ENCODE assay signal across 23 cellular contexts in the genomic region with DNA sequence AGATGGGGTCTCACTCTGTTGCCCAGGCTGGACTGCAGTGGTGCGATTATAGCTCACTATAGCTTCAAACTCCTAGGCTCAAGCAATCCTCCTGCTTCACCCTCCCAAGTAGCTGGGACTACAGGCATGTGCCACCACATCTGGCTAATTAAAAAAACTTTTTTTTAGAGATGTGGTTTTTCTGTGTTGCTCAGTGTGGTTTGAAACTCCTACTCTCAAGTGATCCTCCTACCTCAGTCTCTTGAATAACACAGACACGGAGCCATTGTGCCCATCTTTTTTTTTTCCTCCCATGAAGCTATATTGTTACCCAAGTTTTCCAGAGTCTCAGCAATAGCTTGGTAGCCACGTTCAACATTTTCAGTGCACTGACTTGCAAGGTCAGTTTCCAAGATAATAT. TPM values are rescaled to one million over a fixed set of nuclear protein-coding genes. Genes with fewer than 3 reads are reported as not detected.
DNase-seq lines count a peak whose midpoint lies in the region; ATAC-seq lines count a peak whose summit lies in the region.
"Had no signal": no experiment of that assay in that cellular context is flagged by ENCODE, and none has a peak within 500 bp of the region (broad histone marks: within the 10 kb centered on the region; RNA-seq: fewer than 3 reads in every experiment).

No MANE protein-coding gene starts in this region.

- H3K36me3 ChIP-seq in mesenchymal stem cell (ENCODE audit: control insufficient read depth in 1 of 2, insufficient read depth in 2 of 2, low read depth in 1 of 2, low read length in 2 of 2), result no peaks in the 10 kb centered on the region
- H3K36me3 ChIP-seq: SJCRH30 had no signal

- no peak overlapping the region for H3K23ac ChIP-seq in mesenchymal stem cell (ENCODE audit: low read length in 2 of 2)

- H3K9me3 ChIP-seq in mesenchymal stem cell (ENCODE audit: control insufficient read depth, low read length), result no peaks in the 10 kb centered on the region
- H3K9me3 ChIP-seq: SJCRH30 had no signal

- no peak overlapping the region for H3K4me2 ChIP-seq in mesenchymal stem cell (ENCODE audit: low read length, poor library complexity, severe bottlenecking)

- ATAC-seq in activated naive CD8-positive, alpha-beta T cell treated with anti-CD3 and anti-CD28 coated beads, Interleukin-2, amount 50 U/mL, for 24 hours, result peak; percentile 71
- peak; percentile 55 for ATAC-seq in HG02885 (IDR thresholded peaks at IDR 0.05; ENCODE audit: poor library complexity, unreplicated experiment)
- ATAC-seq in activated T-helper 17 cell treated with anti-CD3 and anti-CD28 coated beads, Interleukin-2, amount 50 U/mL, for 72 hours (replicated peaks), result peak; percentile 62
- peak; percentile 60 for ATAC-seq in stimulated activated naive CD8-positive, alpha-beta T cell treated with anti-CD3 and anti-CD28 coated beads, Interleukin-15, amount 100 ng/mL, for 72 hours

- no peak overlapping the region for H2BK5ac ChIP-seq in mesenchymal stem cell (ENCODE audit: low read depth, low read length, poor library complexity, severe bottlenecking)

- H3K4me1 Mint-ChIP-seq in activated naive CD8-positive, alpha-beta T cell treated with anti-CD3 and anti-CD28 coated beads, Interleukin-2, amount 50 U/mL, for 24 hours, result peaks cover 44% of the 10 kb centered on the region
- peaks cover 39% of the 10 kb centered on the region for H3K4me1 Mint-ChIP-seq in activated naive CD8-positive, alpha-beta T cell treated with anti-CD3 and anti-CD28 coated beads for 36 hours
- H3K4me1 Mint-ChIP-seq in activated T-helper 17 cell treated with anti-CD3 and anti-CD28 coated beads, Interleukin-2, amount 50 U/mL, for 72 hours, result peaks cover 13% of the 10 kb centered on the region
- peaks cover 42% of the 10 kb centered on the region for H3K4me1 Mint-ChIP-seq in stimulated activated naive CD8-positive, alpha-beta T cell treated with anti-CD3 and anti-CD28 coated beads, Interleukin-15, amount 100 ng/mL, for 72 hours

- no peak overlapping the region for H2BK12ac ChIP-seq in mesenchymal stem cell (ENCODE audit: low read length in 2 of 2)

- no peak overlapping the region for H3K4me3 ChIP-seq in mesenchymal stem cell (ENCODE audit: insufficient read depth in 1 of 2, low read depth in 1 of 2, low read length in 2 of 2)
- H3K4me3 ChIP-seq: GM23248, SJCRH30 had no signal

- no peak overlapping the region for H2AK5ac ChIP-seq in mesenchymal stem cell (ENCODE audit: low read length, severe bottlenecking)

- H3K9me3 Mint-ChIP-seq in activated naive CD8-positive, alpha-beta T cell treated with anti-CD3 and anti-CD28 coated beads, Interleukin-2, amount 50 U/mL, for 24 hours, result no peaks in the 10 kb centered on the region
- peaks cover 2% of the 10 kb centered on the region for H3K9me3 Mint-ChIP-seq in activated naive CD8-positive, alpha-beta T cell treated with anti-CD3 and anti-CD28 coated beads for 36 hours
- H3K9me3 Mint-ChIP-seq in activated T-helper 17 cell treated with anti-CD3 and anti-CD28 coated beads, Interleukin-2, amount 50 U/mL, for 72 hours, result no peaks in the 10 kb centered on the region
- H3K9me3 Mint-ChIP-seq in stimulated activated naive CD8-positive, alpha-beta T cell treated with anti-CD3 and anti-CD28 coated beads, Interleukin-15, amount 100 ng/mL, for 72 hours, result no peaks in the 10 kb centered on the region

- peaks cover 9% of the 10 kb centered on the region for H3K4me1 ChIP-seq in mesenchymal stem cell (ENCODE audit: control insufficient read depth, insufficient read depth, low read depth, low read length)
- H3K4me1 ChIP-seq: SJCRH30 had no signal

- WGBS in mesenchymal stem cell, result 83% methylated on average over 3 of the region's 3 CpGs

- no peaks in the 10 kb centered on the region for H3K79me1 ChIP-seq in mesenchymal stem cell (replicated peaks; ENCODE audit: low read length, poor library complexity, severe bottlenecking)

- H3K36me3 Mint-ChIP-seq in activated naive CD8-positive, alpha-beta T cell treated with anti-CD3 and anti-CD28 coated beads, Interleukin-2, amount 50 U/mL, for 24 hours (ENCODE audit: low read depth), result no peaks in the 10 kb centered on the region
- H3K36me3 Mint-ChIP-seq in activated naive CD8-positive, alpha-beta T cell treated with anti-CD3 and anti-CD28 coated beads for 36 hours, result no peaks in the 10 kb centered on the region
- no peaks in the 10 kb centered on the region for H3K36me3 Mint-ChIP-seq in activated T-helper 17 cell treated with anti-CD3 and anti-CD28 coated beads, Interleukin-2, amount 50 U/mL, for 72 hours (ENCODE audit: low read depth)

- no peak overlapping the region for H2AFZ ChIP-seq in mesenchymal stem cell (ENCODE audit: low read depth, low read length)
- H2AFZ ChIP-seq: GM23248 had no signal

- H2BK15ac ChIP-seq in mesenchymal stem cell (ENCODE audit: low read depth, poor library complexity, severe bottlenecking), result no peak overlapping the region

- H3K4me3 Mint-ChIP-seq in activated naive CD8-positive, alpha-beta T cell treated with anti-CD3 and anti-CD28 coated beads, Interleukin-2, amount 50 U/mL, for 24 hours, result peak overlapping the region; percentile 21
- H3K4me3 Mint-ChIP-seq in activated naive CD8-positive, alpha-beta T cell treated with anti-CD3 and anti-CD28 coated beads for 36 hours, result no peak overlapping the region
- H3K4me3 Mint-ChIP-seq in activated T-helper 17 cell treated with anti-CD3 and anti-CD28 coated beads, Interleukin-2, amount 50 U/mL, for 72 hours, result no peak overlapping the region
- H3K4me3 Mint-ChIP-seq in stimulated activated naive CD8-positive, alpha-beta T cell treated with anti-CD3 and anti-CD28 coated beads, Interleukin-15, amount 100 ng/mL, for 72 hours, result no peak overlapping the region

- no peak overlapping the region for H2BK120ac ChIP-seq in mesenchymal stem cell (ENCODE audit: low read depth, low read length)

- H3K27ac ChIP-seq in mesenchymal stem cell (ENCODE audit: low read length, poor library complexity, severe bottlenecking), result no peak overlapping the region
- H3K27ac ChIP-seq: GM23248, RWPE1, SJCRH30 had no signal

- H3K27ac Mint-ChIP-seq in activated naive CD8-positive, alpha-beta T cell treated with anti-CD3 and anti-CD28 coated beads, Interleukin-2, amount 50 U/mL, for 24 hours, result peak overlapping the region; percentile 15
- H3K27ac Mint-ChIP-seq in activated naive CD8-positive, alpha-beta T cell treated with anti-CD3 and anti-CD28 coated beads for 36 hours, result no peak overlapping the region
- H3K27ac Mint-ChIP-seq in activated T-helper 17 cell treated with anti-CD3 and anti-CD28 coated beads, Interleukin-2, amount 50 U/mL, for 72 hours, result no peak overlapping the region
- H3K27ac Mint-ChIP-seq in stimulated activated naive CD8-positive, alpha-beta T cell treated with anti-CD3 and anti-CD28 coated beads, Interleukin-15, amount 100 ng/mL, for 72 hours, result no peak overlapping the region
- H3K27ac Mint-ChIP-seq: CD14-positive monocyte had no signal

- no peak overlapping the region for H4K91ac ChIP-seq in mesenchymal stem cell (ENCODE audit: low read length)

- H3K4ac ChIP-seq in mesenchymal stem cell (ENCODE audit: low read depth in 1 of 2, low read length in 2 of 2), result no peak overlapping the region

- peaks cover 0 to 30% of the 10 kb centered on the region in 2 experiments for H3K27me3 ChIP-seq in mesenchymal stem cell (ENCODE audit: control insufficient read depth in 1 of 2, insufficient read depth in 1 of 2, low read length in 2 of 2)
- H3K27me3 ChIP-seq: SJCRH30 had no signal

- H3K27me3 Mint-ChIP-seq in activated naive CD8-positive, alpha-beta T cell treated with anti-CD3 and anti-CD28 coated beads, Interleukin-2, amount 50 U/mL, for 24 hours, result peaks cover 41% of the 10 kb centered on the region
- peaks cover 56% of the 10 kb centered on the region for H3K27me3 Mint-ChIP-seq in activated naive CD8-positive, alpha-beta T cell treated with anti-CD3 and anti-CD28 coated beads for 36 hours
- peaks cover 31% of the 10 kb centered on the region for H3K27me3 Mint-ChIP-seq in activated T-helper 17 cell treated with anti-CD3 and anti-CD28 coated beads, Interleukin-2, amount 50 U/mL, for 72 hours
- peaks cover 62% of the 10 kb centered on the region for H3K27me3 Mint-ChIP-seq in stimulated activated naive CD8-positive, alpha-beta T cell treated with anti-CD3 and anti-CD28 coated beads, Interleukin-15, amount 100 ng/mL, for 72 hours

- H4K8ac ChIP-seq in mesenchymal stem cell (ENCODE audit: low read length), result no peak overlapping the region

- no peak overlapping the region for H3K18ac ChIP-seq in mesenchymal stem cell (ENCODE audit: low read depth in 1 of 2, low read length in 2 of 2)

- no peak overlapping the region for H3K14ac ChIP-seq in mesenchymal stem cell (ENCODE audit: low read length in 2 of 2)

- DNase-seq in activated naive CD8-positive, alpha-beta T cell treated with anti-CD3 and anti-CD28 coated beads, Interleukin-2, amount 50 U/mL, for 24 hours, result no peak
- no peak for DNase-seq in activated naive CD8-positive, alpha-beta T cell treated with anti-CD3 and anti-CD28 coated beads for 36 hours
- DNase-seq in stimulated activated naive CD8-positive, alpha-beta T cell treated with anti-CD3 and anti-CD28 coated beads, Interleukin-15, amount 100 ng/mL, for 72 hours, result no peak
- no peak for DNase-seq in mesenchymal stem cell
- DNase-seq in globus pallidus (ENCODE audit: low spot score), result no peak
- DNase-seq: ACHN; AML-193; COR-L47; DMS153; GM23248; HCEC 1CT; NCI-H1436; NCI-H2029; NCI-H2171; NCI-H446; NCI-H69; NK-92 treated with Interleukin-12 subunit alpha and Interleukin-12 subunit beta, amount 100 ng/mL, for 24 hours; SJCRH30 had no signal

- H3K9ac ChIP-seq in mesenchymal stem cell (ENCODE audit: low read length), result no peak overlapping the region
- H3K9ac ChIP-seq: GM23248 had no signal

RNA-seq across cellular contexts. Expression of gene GIPC2, which starts 2.7 kb away (rescaled TPM):
- total RNA-seq in activated naive CD8-positive, alpha-beta T cell treated with anti-CD3 and anti-CD28 coated beads for 36 hours, result under 1 TPM; 0.14 to 0.20 TPM
- under 1 TPM; 0.35 to 0.50 TPM for total RNA-seq in activated T-helper 17 cell treated with anti-CD3 and anti-CD28 coated beads, Interleukin-2, amount 50 U/mL, for 72 hours
- polyA plus RNA-seq in mesenchymal stem cell (2013, experiment 1 of 2), result 0.01 TPM
- not detected for polyA plus RNA-seq in mesenchymal stem cell (2013, experiment 2 of 2)
- total RNA-seq: OCI-LY7, SJCRH30 had no signal
- polyA plus RNA-seq: CD14-positive monocyte had no signal

RNA-seq across cellular contexts. Expression of gene DNAJB4, which starts 43.7 kb away (rescaled TPM):
- total RNA-seq in activated naive CD8-positive, alpha-beta T cell treated with anti-CD3 and anti-CD28 coated beads for 36 hours, result 1 to 10 TPM; 7.0 to 8.4 TPM
- total RNA-seq in activated T-helper 17 cell treated with anti-CD3 and anti-CD28 coated beads, Interleukin-2, amount 50 U/mL, for 72 hours, result 10 to 100 TPM; 10.8 to 32.6 TPM
- polyA plus RNA-seq in mesenchymal stem cell (2013, experiment 1 of 2), result 15.9 TPM
- polyA plus RNA-seq in mesenchymal stem cell (2013, experiment 2 of 2), result 16.1 TPM
